In the genomic region with DNA sequence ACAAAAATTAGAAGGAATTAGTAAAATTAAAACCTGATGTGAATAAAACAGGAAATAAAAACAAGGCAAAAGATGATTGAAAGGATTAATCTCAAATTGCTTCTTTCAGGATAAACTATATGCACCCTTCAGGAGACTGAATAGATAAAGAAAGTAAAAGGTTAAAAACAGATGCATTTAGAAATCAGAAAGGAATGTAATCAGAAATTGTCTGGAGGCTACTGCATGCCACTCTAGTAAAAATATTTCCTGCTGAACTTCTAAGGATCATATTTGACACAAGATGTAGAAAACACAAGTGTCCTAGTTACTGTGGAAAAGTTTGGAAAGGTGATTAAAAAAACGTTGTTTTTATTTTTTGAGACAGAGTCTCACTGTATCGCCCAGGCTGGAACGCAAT, we compare ENCODE assay signal across 16 cellular contexts. TPM values are rescaled to one million over a fixed set of nuclear protein-coding genes. Genes with fewer than 3 reads are reported as not detected.
DNase-seq lines count a peak whose midpoint lies in the region; ATAC-seq and TF ChIP-seq lines count a peak whose summit lies in the region.
"Had no signal": no experiment of that assay in that cellular context is flagged by ENCODE, and none has a peak within 500 bp of the region (broad histone marks: within the 10 kb centered on the region; RNA-seq: fewer than 3 reads in every experiment).

No MANE protein-coding gene starts in this region.

- H2AK9ac ChIP-seq in IMR-90 (replicated peaks; ENCODE audit: low read depth, low read length, poor library complexity) = no peak overlapping the region

- H2BK20ac ChIP-seq in IMR-90 (ENCODE audit: low read depth, low read length) = peak overlapping the region; percentile 90; the same call in 1 of the 2 replicates

- in situ Hi-C loops in IMR-90 (cut with MboI; ENCODE audit: low sequenced_read_pairs) = loop anchor here (5.0 kb wide), 2 partner anchors 127 to 357 kb away; no protein-coding TSS in a partner anchor

- H3K79me1 ChIP-seq in IMR-90 (ENCODE audit: low read depth in 1 of 2, low read length in 2 of 2) = no peaks in the 10 kb centered on the region

- H3K4me3 Mint-ChIP-seq in natural killer cell = no peak overlapping the region
- H3K4me3 Mint-ChIP-seq: activated CD4-positive, alpha-beta T cell treated with anti-CD3 and anti-CD28 coated beads, Interleukin-2, amount 10 ng/mL, durations not matched to agents 24 days and 14 days; T-cell had no signal

- no peaks in the 10 kb centered on the region for H3K36me3 ChIP-seq in IMR-90 (ENCODE audit: control insufficient read depth, insufficient read depth, low read length)
- H3K36me3 ChIP-seq in SK-N-MC (ENCODE audit: insufficient read depth, low read length) = no peaks in the 10 kb centered on the region
- H3K36me3 ChIP-seq in smooth muscle cell (ENCODE audit: low read depth) = no peaks in the 10 kb centered on the region
- H3K36me3 ChIP-seq: BLaER1 treated with 17β-estradiol and CSF1 and Interleukin-3, amounts not matched to agents 10 nM and 100 nM; MG63; Peyer's patch; tibial artery; vagina had no signal

- dilution Hi-C loops in IMR-90 (cut with HindIII; ENCODE audit: low sequenced_read_pairs, unreplicated experiment) = no loop called here

- peak overlapping the region; percentile 0; the same call in 1 of the 2 replicates for H3K56ac ChIP-seq in IMR-90 (ENCODE audit: extremely low read depth, insufficient read depth, low read length)

- H3K9me1 ChIP-seq in IMR-90 (ENCODE audit: insufficient read depth, low read length) = peaks cover 3% of the 10 kb centered on the region; the same call in 1 of the 2 replicates

- no peaks in the 10 kb centered on the region for H3K27me3 Mint-ChIP-seq in natural killer cell (ENCODE audit: low read depth in 2 of 2)
- H3K27me3 Mint-ChIP-seq: activated CD4-positive, alpha-beta T cell treated with anti-CD3 and anti-CD28 coated beads, Interleukin-2, amount 10 ng/mL, durations not matched to agents 24 days and 14 days; activated naive CD4-positive, alpha-beta T cell treated with anti-CD3 and anti-CD28 coated beads, Interleukin-2, amount 50 U/mL, for 24 hours; progenitor cell of endocrine pancreas; T-cell had no signal

- 0 out of 2 replicates have a peak, but pooled peaks cover 2% of the 10 kb centered on the region for H3K4me1 ChIP-seq in IMR-90 (ENCODE audit: control insufficient read depth, insufficient read depth, low read length)
- peaks cover 3% of the 10 kb centered on the region for H3K4me1 ChIP-seq in smooth muscle cell (ENCODE audit: low read depth)
- H3K4me1 ChIP-seq: Peyer's patch had no signal

- intact Hi-C loops in IMR-90 (cut with micrococcal nuclease) = loop anchor here (2.0 kb wide), 1 partner anchor 44 kb away; the partner anchor contains the start of gene SLC20A1
- intact Hi-C loops in natural killer cell (cut with micrococcal nuclease) = loop anchor here (1.0 to 10.0 kb wide), 3 partner anchors 91 to 344 kb away; no protein-coding TSS in a partner anchor

- H3K9me3 Mint-ChIP-seq in natural killer cell = no peaks in the 10 kb centered on the region
- H3K9me3 Mint-ChIP-seq: activated CD4-positive, alpha-beta T cell treated with anti-CD3 and anti-CD28 coated beads, Interleukin-2, amount 10 ng/mL, durations not matched to agents 24 days and 14 days; activated naive CD4-positive, alpha-beta T cell treated with anti-CD3 and anti-CD28 coated beads, Interleukin-2, amount 50 U/mL, for 24 hours; T-cell had no signal

- H2AFZ ChIP-seq in IMR-90 (replicated peaks; ENCODE audit: low read length, poor library complexity) (no peak overlapping the region), smooth muscle cell (ENCODE audit: low read depth) (no peak overlapping the region)

- H3K36me3 Mint-ChIP-seq in natural killer cell = no peaks in the 10 kb centered on the region
- H3K36me3 Mint-ChIP-seq: activated naive CD4-positive, alpha-beta T cell treated with anti-CD3 and anti-CD28 coated beads, Interleukin-2, amount 50 U/mL, for 24 hours; T-cell had no signal

- BruUV-seq in IMR-90 (replicated peaks; lab: Mats Ljungman, UMichigan) = no TSS peak

- H3K27ac ChIP-seq in IMR-90 (ENCODE audit: insufficient read depth, low read length) (peak overlapping the region; percentile 54), SK-N-MC (no peak overlapping the region), smooth muscle cell (ENCODE audit: low read depth) (no peak overlapping the region)
- H3K27ac ChIP-seq: BLaER1 treated with 17β-estradiol and CSF1 and Interleukin-3, amounts not matched to agents 10 nM and 100 nM; Peyer's patch; tibial artery; vagina had no signal

- H4K8ac ChIP-seq in IMR-90 (ENCODE audit: low read depth in 2 of 2, low read length in 2 of 2) = 0 out of 4 replicates have a peak overlapping the region, but pooled peaks of 1 of the 2 experiments have one; percentile 0

- H3K4me2 ChIP-seq in IMR-90 (ENCODE audit: low read depth, low read length) (peak overlapping the region; percentile 39; the same call in 1 of the 2 replicates), smooth muscle cell (peak overlapping the region; percentile 46)

- H3K79me2 ChIP-seq in smooth muscle cell (ENCODE audit: low read depth) = no peaks in the 10 kb centered on the region

- peak overlapping the region; percentile 49; the same call in 1 of the 2 replicates for H4K5ac ChIP-seq in IMR-90 (ENCODE audit: low read depth, low read length)

- no peak overlapping the region for H3K23ac ChIP-seq in IMR-90 (ENCODE audit: low read depth, low read length)

- H3F3A ChIP-seq in smooth muscle cell (ENCODE audit: low read depth) = no peaks in the 10 kb centered on the region

- no peak for TF ChIP-seq RAD21 in IMR-90 (IDR thresholded peaks at IDR 0.05; ENCODE audit: low read length)

- peak overlapping the region; percentile 60; the same call in 1 of the 2 replicates for H2BK120ac ChIP-seq in IMR-90 (ENCODE audit: low read depth, low read length)

- POLR2A ChIA-PET in IMR-90 (lab: Charles Lee; ENCODE audit: unreplicated experiment) = interaction anchor here (0.6 to 0.7 kb wide), 2 partner anchors 18 to 27 kb away, joined by 3 to 17 read pairs; no protein-coding TSS in a partner anchor

- peak; percentile 12 for DNase-seq in IMR-90
- no peak for DNase-seq in SK-N-MC (ENCODE audit: low read depth, low spot score)
- DNase-seq in fibroblast of peridontal ligament (ENCODE audit: extremely low read depth) = peak; percentile 36
- DNase-seq in smooth muscle cell (lab: John Stamatoyannopoulos, UW; ENCODE audit: unreplicated experiment) = no peak
- DNase-seq in GM19238 (ENCODE audit: insufficient read length, low spot score) = no peak
- no peak for DNase-seq in natural killer cell

- H3K9me3 ChIP-seq in IMR-90 (ENCODE audit: control insufficient read depth, insufficient read depth, low read length) (no peaks in the 10 kb centered on the region), SK-N-MC (ENCODE audit: low read depth, low read length) (no peaks in the 10 kb centered on the region), smooth muscle cell (replicated peaks; ENCODE audit: low read depth) (no peaks in the 10 kb centered on the region)
- H3K9me3 ChIP-seq: MG63, Peyer's patch, tibial artery, vagina had no signal

- H3K27ac Mint-ChIP-seq in natural killer cell = peak overlapping the region in 1 of 2 donors; percentile 74
- H3K27ac Mint-ChIP-seq: activated CD4-positive, alpha-beta T cell treated with anti-CD3 and anti-CD28 coated beads, Interleukin-2, amount 10 ng/mL, durations not matched to agents 24 days and 14 days; activated naive CD4-positive, alpha-beta T cell treated with anti-CD3 and anti-CD28 coated beads, Interleukin-2, amount 50 U/mL, for 24 hours; progenitor cell of endocrine pancreas; T-cell had no signal

- ATAC-seq in IMR-90 (ENCODE audit: low read depth) (peak; percentile 70), natural killer cell (no peak), HG03280 (IDR thresholded peaks at IDR 0.05; ENCODE audit: unreplicated experiment) (no peak)

- TF ChIP-seq CTCF in IMR-90 (conservative IDR thresholded peaks at IDR 0.05; ENCODE audit: low read depth, low read length) = no peak
- TF ChIP-seq CTCF in smooth muscle cell (IDR thresholded peaks at IDR 0.05; ENCODE audit: borderline replicate concordance, insufficient read depth, poor library complexity, severe bottlenecking) = no peak
- TF ChIP-seq CTCF in natural killer cell (IDR thresholded peaks at IDR 0.05) = no peak

- peaks cover 8 to 10% of the 10 kb centered on the region in 2 donors for H3K4me1 Mint-ChIP-seq in natural killer cell

- H3K18ac ChIP-seq in IMR-90 (ENCODE audit: low read depth, low read length) = peak overlapping the region; percentile 34; the same call in 1 of the 2 replicates

- peak overlapping the region; percentile 76 for H3K14ac ChIP-seq in IMR-90 (replicated peaks; ENCODE audit: low read depth, low read length)

- no peaks in the 10 kb centered on the region for H4K20me1 ChIP-seq in IMR-90 (ENCODE audit: insufficient read depth, low read length)
- H4K20me1 ChIP-seq in smooth muscle cell (ENCODE audit: low read depth) = no peaks in the 10 kb centered on the region
- H4K20me1 ChIP-seq: BLaER1 treated with 17β-estradiol and CSF1 and Interleukin-3, amounts not matched to agents 10 nM and 100 nM had no signal

- H3K4me3 ChIP-seq in IMR-90 (ENCODE audit: insufficient read depth, low read depth, low read length) = no peak overlapping the region
- H3K4me3 ChIP-seq in SK-N-MC = peak overlapping the region; percentile 58
- no peak overlapping the region for H3K4me3 ChIP-seq in smooth muscle cell
- H3K4me3 ChIP-seq: MG63, Peyer's patch, tibial artery, vagina had no signal

- H2BK5ac ChIP-seq in IMR-90 (ENCODE audit: low read depth, low read length, poor library complexity, severe bottlenecking) = no peak overlapping the region

- CTCF ChIA-PET in IMR-90 (lab: Yijun Ruan, JAX) = interaction anchor here (0.7 to 1.6 kb wide), 12 partner anchors 9 to 148 kb away, joined by 3 to 21 read pairs (median 3); partner anchors contain the start of gene CHCHD5

- peak overlapping the region; percentile 82; the same call in 1 of the 2 replicates for H2AK5ac ChIP-seq in IMR-90 (ENCODE audit: low read depth, low read length)

- H3K27me3 ChIP-seq in IMR-90 (ENCODE audit: control insufficient read depth, insufficient read depth, low read length) (no peaks in the 10 kb centered on the region), smooth muscle cell (ENCODE audit: low read depth) (no peaks in the 10 kb centered on the region)
- H3K27me3 ChIP-seq: BLaER1 treated with 17β-estradiol and CSF1 and Interleukin-3, amounts not matched to agents 10 nM and 100 nM; MG63; Peyer's patch; tibial artery; vagina had no signal

- 80% methylated on average over 1 of the region's 3 CpGs; no CpG with 5 or more reads in 1 of the 2 experiments for WGBS in IMR-90 (ENCODE audit: extremely low coverage in 2 of 2, insufficient read length in 1 of 2), 2 experiments
- 94% methylated on average over 3 of the region's 3 CpGs for WGBS in smooth muscle cell (ENCODE audit: low lambda C conversion rate)

- H4K91ac ChIP-seq in IMR-90 (ENCODE audit: insufficient read depth, low read depth, low read length) = no peak overlapping the region

- H3K9ac ChIP-seq in IMR-90 (ENCODE audit: low read depth, low read length) (no peak overlapping the region), SK-N-MC (ENCODE audit: insufficient read length) (peak overlapping the region; percentile 59), smooth muscle cell (ENCODE audit: low read depth) (no peak overlapping the region)

- no peak for TF ChIP-seq POLR2A in IMR-90 (IDR thresholded peaks at IDR 0.05; ENCODE audit: low read depth, low read length)

- no peak overlapping the region; the same call in 2 of the 3 replicates for H2BK15ac ChIP-seq in IMR-90 (ENCODE audit: low read depth, low read length)

- H3K4ac ChIP-seq in IMR-90 (ENCODE audit: low read depth, low read length) = peak overlapping the region; percentile 77; the same call in 1 of the 2 replicates

RNA-seq across cellular contexts. Expression of gene CHCHD5, which starts 16.2 kb away (rescaled TPM):
- total RNA-seq in IMR-90 (2012; rRNA removed) (4.8 and 8.1 TPM in 2 replicates), smooth muscle cell (11.2 and 14.3 TPM in 2 replicates), natural killer cell (10 to 100 TPM; 21.9 to 24.1 (median 22.4) TPM)
- polyA plus RNA-seq in IMR-90 (2012; rRNA removed) (40.1 and 46.2 TPM in 2 replicates), smooth muscle cell (56.4 and 67.6 TPM in 2 replicates)
- polyA plus RNA-seq in IMR-90 (2012; cell fraction: cytosol; rRNA removed) = 79.8 and 84.7 TPM in 2 replicates
- 19.4 and 30.5 TPM in 2 replicates for polyA plus RNA-seq in IMR-90 (2012; cell fraction: nucleus; rRNA removed; ENCODE audit: low replicate concordance)

RNA-seq across cellular contexts. Expression of gene SLC20A1, which starts 45.1 kb away (rescaled TPM):
- total RNA-seq in IMR-90 (2012; rRNA removed) = 94.1 and 123 TPM in 2 replicates
- 72.3 and 93.6 TPM in 2 replicates for polyA plus RNA-seq in IMR-90 (2012; rRNA removed)
- 20.4 and 27.2 TPM in 2 replicates for polyA plus RNA-seq in IMR-90 (2012; cell fraction: cytosol; rRNA removed)
- 27.1 and 155 TPM in 2 replicates for polyA plus RNA-seq in IMR-90 (2012; cell fraction: nucleus; rRNA removed; ENCODE audit: low replicate concordance)
- 96.0 and 106 TPM in 2 replicates for total RNA-seq in smooth muscle cell
- 77.2 and 93.4 TPM in 2 replicates for polyA plus RNA-seq in smooth muscle cell
- 100 to 1,000 TPM; 193 to 241 (median 233) TPM for total RNA-seq in natural killer cell

RNA-seq across cellular contexts. Expression of gene POLR1B, which starts 58.4 kb away (rescaled TPM):
- total RNA-seq in IMR-90 (2012; rRNA removed) (22.8 and 24.6 TPM in 2 replicates), smooth muscle cell (12.5 and 16.9 TPM in 2 replicates), natural killer cell (10 to 100 TPM; 16.2 to 26.5 (median 22.1) TPM)
- polyA plus RNA-seq in IMR-90 (2012; rRNA removed) (10.5 and 10.9 TPM in 2 replicates), smooth muscle cell (7.4 and 7.6 TPM in 2 replicates)
- polyA plus RNA-seq in IMR-90 (2012; cell fraction: cytosol; rRNA removed) = 6.0 and 6.1 TPM in 2 replicates
- 7.3 and 8.5 TPM in 2 replicates for polyA plus RNA-seq in IMR-90 (2012; cell fraction: nucleus; rRNA removed; ENCODE audit: low replicate concordance)

Comparison
In these comparisons a context has a peak if more than half of its experiments do, and no peak if none do; other contexts are left out.
1. DNase-seq: peak in IMR-90 (single experiment) and fibroblast of peridontal ligament (single experiment); none in SK-N-MC (single experiment), smooth muscle cell (single experiment), GM19238 (single experiment) and natural killer cell (single experiment).